ENCODE assay signal across 24 cellular contexts in genomic region chr6:24768361-24768760, GRCh38. TPM values are rescaled to one million over a fixed set of nuclear protein-coding genes. Genes with fewer than 3 reads are reported as not detected.
DNase-seq lines count a peak whose midpoint lies in the region; ATAC-seq and TF ChIP-seq lines count a peak whose summit lies in the region.
"Had no signal": no experiment of that assay in that cellular context is flagged by ENCODE, and none has a peak within 500 bp of the region (broad histone marks: within the 10 kb centered on the region; RNA-seq: fewer than 3 reads in every experiment).

No MANE protein-coding gene starts in this region.

- no peak overlapping the region for H3K27ac Mint-ChIP-seq in T-helper 17 cell
- no peak overlapping the region for H3K27ac Mint-ChIP-seq in activated T-cell treated with anti-CD3 and anti-CD28 coated beads, Interleukin-2, amount 50 U/mL, for 72 hours
- H3K27ac Mint-ChIP-seq: activated CD4-positive, alpha-beta T cell treated with anti-CD3 and anti-CD28 coated beads, Interleukin-2, amount 10 ng/mL, durations not matched to agents 24 days and 14 days; activated T-cell treated with anti-CD3 and anti-CD28 coated beads, Interleukin-2, amount 50 U/mL, for 24 hours; naive B cell had no signal

- no peak overlapping the region for H3K4me2 ChIP-seq in osteoblast (ENCODE audit: insufficient read depth, low read length)

- no peak overlapping the region for H3K27ac ChIP-seq in osteoblast (ENCODE audit: low read depth, low read length)
- H3K27ac ChIP-seq: colonic mucosa, testis had no signal

- H3K4me1 Mint-ChIP-seq in T-helper 17 cell = peaks cover 7% of the 10 kb centered on the region
- peaks cover 19% of the 10 kb centered on the region for H3K4me1 Mint-ChIP-seq in activated T-cell treated with anti-CD3 and anti-CD28 coated beads, Interleukin-2, amount 50 U/mL, for 72 hours (ENCODE audit: low read depth)
- H3K4me1 Mint-ChIP-seq: naive B cell had no signal

- peak; percentile 61 for DNase-seq in EH (ENCODE audit: low read depth)
- peak; percentile 73 for DNase-seq in M059J (ENCODE audit: low read depth)
- peak; percentile 19 for DNase-seq in choroid plexus epithelial cell (ENCODE audit: low read depth)
- peak; percentile 10 for DNase-seq in osteoblast (ENCODE audit: insufficient read length, low spot score, missing footprints)
- no peak for DNase-seq in T-helper 17 cell
- no peak for DNase-seq in activated T-cell treated with anti-CD3 and anti-CD28 coated beads, Interleukin-2, amount 50 U/mL, for 72 hours
- DNase-seq: activated CD4-positive, alpha-beta T cell treated with anti-CD3 and anti-CD28 coated beads, Interleukin-2, amount 10 ng/mL, durations not matched to agents 24 days and 14 days; activated naive CD4-positive, alpha-beta T cell treated with Interleukin-2 at 50 U/mL for 16 hours; activated T-cell treated with anti-CD3 and anti-CD28 coated beads, Interleukin-2, amount 50 U/mL, for 24 hours; amniotic stem cell; colonic mucosa; effector memory CD4-positive, alpha-beta T cell; Kasumi-1; left ventricle myocardium superior; naive B cell; Right ventricle myocardium superior; stimulated activated naive CD4-positive, alpha-beta T cell treated with Interleukin-2 at 50 U/mL for 16 hours; SW 1271; testis had no signal

- H3K79me2 ChIP-seq in osteoblast (ENCODE audit: insufficient read depth, low read length) = no peaks in the 10 kb centered on the region

- H3K27me3 Mint-ChIP-seq in T-helper 17 cell = no peaks in the 10 kb centered on the region
- no peaks in the 10 kb centered on the region for H3K27me3 Mint-ChIP-seq in activated T-cell treated with anti-CD3 and anti-CD28 coated beads, Interleukin-2, amount 50 U/mL, for 72 hours (ENCODE audit: low read depth)
- H3K27me3 Mint-ChIP-seq: activated CD4-positive, alpha-beta T cell treated with anti-CD3 and anti-CD28 coated beads, Interleukin-2, amount 10 ng/mL, durations not matched to agents 24 days and 14 days; activated T-cell treated with anti-CD3 and anti-CD28 coated beads, Interleukin-2, amount 50 U/mL, for 24 hours; naive B cell had no signal

- H3K4me3 Mint-ChIP-seq in T-helper 17 cell = no peak overlapping the region
- no peak overlapping the region for H3K4me3 Mint-ChIP-seq in activated T-cell treated with anti-CD3 and anti-CD28 coated beads, Interleukin-2, amount 50 U/mL, for 72 hours
- H3K4me3 Mint-ChIP-seq: activated CD4-positive, alpha-beta T cell treated with anti-CD3 and anti-CD28 coated beads, Interleukin-2, amount 10 ng/mL, durations not matched to agents 24 days and 14 days; activated T-cell treated with anti-CD3 and anti-CD28 coated beads, Interleukin-2, amount 50 U/mL, for 24 hours; naive B cell had no signal

- no peaks in the 10 kb centered on the region for H3K36me3 ChIP-seq in osteoblast (ENCODE audit: insufficient read depth, low read length)
- H3K36me3 ChIP-seq: colonic mucosa had no signal

- TF ChIP-seq CTCF in choroid plexus epithelial cell (conservative IDR thresholded peaks at IDR 0.05; ENCODE audit: low read depth, low read length) (no peak), osteoblast (IDR thresholded peaks at IDR 0.05; ENCODE audit: extremely low read depth, low read depth, low read length) (no peak)

- peak overlapping the region; percentile 22 for H2AFZ ChIP-seq in osteoblast (ENCODE audit: low read length)

- H4K20me1 ChIP-seq in osteoblast (ENCODE audit: insufficient read depth, low read length) = no peaks in the 10 kb centered on the region

- H3K4me3 ChIP-seq in choroid plexus epithelial cell (ENCODE audit: low read depth, low read length) (no peak overlapping the region), osteoblast (ENCODE audit: insufficient read depth, low read length) (no peak overlapping the region)
- H3K4me3 ChIP-seq: colonic mucosa, testis had no signal

- H3K9me3 Mint-ChIP-seq in activated T-cell treated with anti-CD3 and anti-CD28 coated beads, Interleukin-2, amount 50 U/mL, for 72 hours = no peaks in the 10 kb centered on the region
- H3K9me3 Mint-ChIP-seq: activated CD4-positive, alpha-beta T cell treated with anti-CD3 and anti-CD28 coated beads, Interleukin-2, amount 10 ng/mL, durations not matched to agents 24 days and 14 days; activated T-cell treated with anti-CD3 and anti-CD28 coated beads, Interleukin-2, amount 50 U/mL, for 24 hours; naive B cell had no signal

- H3K4me1 ChIP-seq in osteoblast (ENCODE audit: insufficient read depth, low read length) = no peaks in the 10 kb centered on the region
- H3K4me1 ChIP-seq: colonic mucosa, testis had no signal

- ATAC-seq in HG03460 (IDR thresholded peaks at IDR 0.05; ENCODE audit: unreplicated experiment) (no peak), T-helper 17 cell (no peak), GM21515 (IDR thresholded peaks at IDR 0.05; ENCODE audit: unreplicated experiment) (no peak)
- no peak for ATAC-seq in activated T-cell treated with anti-CD3 and anti-CD28 coated beads, Interleukin-2, amount 50 U/mL, for 72 hours (replicated peaks in 1 of 2)
- ATAC-seq: left ventricle myocardium superior had no signal

- no peaks in the 10 kb centered on the region for H3K27me3 ChIP-seq in osteoblast (ENCODE audit: insufficient read depth, low read length)
- H3K27me3 ChIP-seq: colonic mucosa, testis had no signal

- H3K9me3 ChIP-seq in osteoblast (ENCODE audit: low read depth, low read length) (no peaks in the 10 kb centered on the region), T-helper 17 cell (ENCODE audit: control insufficient read depth, low read length, poor library complexity, severe bottlenecking) (no peaks in the 10 kb centered on the region)
- H3K9me3 ChIP-seq: colonic mucosa, testis had no signal

- peaks cover 3% of the 10 kb centered on the region for H3K36me3 Mint-ChIP-seq in T-helper 17 cell (ENCODE audit: low read depth)
- H3K36me3 Mint-ChIP-seq in activated T-cell treated with anti-CD3 and anti-CD28 coated beads, Interleukin-2, amount 50 U/mL, for 72 hours (ENCODE audit: insufficient read depth in 2 of 2) = no peaks in the 10 kb centered on the region
- H3K36me3 Mint-ChIP-seq: naive B cell had no signal

RNA-seq across cellular contexts. Expression of gene GMNN, which starts 6.4 kb away (rescaled TPM):
- 105 and 133 TPM in 2 replicates for total RNA-seq in M059J (2014; rRNA removed; shearing (Covaris generic))
- total RNA-seq in osteoblast (9.4 and 11.2 TPM in 2 replicates), T-helper 17 cell (10 to 100 TPM; 11.7 to 15.3 TPM)
- total RNA-seq in activated T-cell treated with anti-CD3 and anti-CD28 coated beads, Interleukin-2, amount 50 U/mL, for 72 hours = 10 to 100 TPM; 50.8 to 58.5 TPM

RNA-seq across cellular contexts. Expression of gene ARMH2, which starts 30.4 kb away (rescaled TPM):
- not detected in 2 replicates for total RNA-seq in M059J (2014; rRNA removed; shearing (Covaris generic))
- not detected in 2 replicates for total RNA-seq in osteoblast
- total RNA-seq in T-helper 17 cell = 1 to 10 TPM; 1.1 to 2.7 TPM
- total RNA-seq in activated T-cell treated with anti-CD3 and anti-CD28 coated beads, Interleukin-2, amount 50 U/mL, for 72 hours = not detected
- total RNA-seq: colonic mucosa, glomerular endothelial cell, left ventricle myocardium superior, NCI-H460, pulmonary artery endothelial cell, Right ventricle myocardium superior had no signal

RNA-seq across cellular contexts. Expression of gene C6orf62, which starts 49.4 kb away (rescaled TPM):
- 181 and 379 TPM in 2 replicates for total RNA-seq in M059J (2014; rRNA removed; shearing (Covaris generic))
- total RNA-seq in osteoblast (144 and 168 TPM in 2 replicates), T-helper 17 cell (100 to 1,000 TPM; 103 to 110 TPM)
- total RNA-seq in activated T-cell treated with anti-CD3 and anti-CD28 coated beads, Interleukin-2, amount 50 U/mL, for 72 hours = 100 to 1,000 TPM; 181 to 194 TPM

Comparison
In these comparisons a context has a peak if more than half of its experiments do, and no peak if none do; other contexts are left out.
1. DNase-seq: peak in EH (single experiment), M059J (single experiment), choroid plexus epithelial cell (single experiment) and osteoblast (single experiment); none in T-helper 17 cell (0 of 3) and activated T-cell treated with anti-CD3 and anti-CD28 coated beads, Interleukin-2, amount 50 U/mL, for 72 hours (0 of 2).